ENCODE assay signal across 1 cellular context in genomic region chr1:202184750-202185460, GRCh38.
A peak's percentile ranks its signal among the peaks of the same experiment; 100 is the strongest.
TF ChIP-seq lines count a peak whose summit lies in the region.

No MANE protein-coding gene starts in this region.

TF ChIP-seq in HEK293, 187 proteins besides CTCF, POLR2A, EP300 and RAD21 (continued from another document):
- TF ChIP-seq SP2 (tag by site-specific recombination; IDR thresholded peaks at IDR 0.05) (peak; percentile 88), ZNF394 (tag by site-specific recombination; IDR thresholded peaks at IDR 0.05; ENCODE audit: borderline replicate concordance) (peak; percentile 30; the same call in 1 of the 2 replicates), PRDM2 (tag by site-specific recombination; IDR thresholded peaks at IDR 0.05; ENCODE audit: borderline replicate concordance) (no peak), ZBTB17 (tag by site-specific recombination; IDR thresholded peaks at IDR 0.05) (0 out of 2 replicates have a peak, but pooled peaks have one; percentile 30), GLIS1 (tag by site-specific recombination; IDR thresholded peaks at IDR 0.05) (peak; percentile 53), ZNF654 (tag by site-specific recombination; IDR thresholded peaks at IDR 0.05; ENCODE audit: low read depth) (peak; percentile 80), EGR2 (tag by site-specific recombination; IDR thresholded peaks at IDR 0.05; ENCODE audit: low read depth) (peak; percentile 10; the same call in 1 of the 2 replicates), RBAK (tag by site-specific recombination; IDR thresholded peaks at IDR 0.05) (no peak), ZIC2 (tag by site-specific recombination; IDR thresholded peaks at IDR 0.05) (peak; percentile 59), ZNF426 (tag by site-specific recombination; IDR thresholded peaks at IDR 0.05) (no peak), KLF1 (tag by site-specific recombination; IDR thresholded peaks at IDR 0.05) (peak; percentile 29; the same call in 1 of the 2 replicates), ZNF561 (tag by site-specific recombination; IDR thresholded peaks at IDR 0.05; ENCODE audit: borderline replicate concordance) (no peak), SETDB1 (IDR thresholded peaks at IDR 0.05; ENCODE audit: insufficient read length, low read length) (no peak)
TF ChIP-seq in HEK293: peak in this region for 14.
